Comparison of ENCODE assay signal across 1 cellular context in the genomic region with DNA sequence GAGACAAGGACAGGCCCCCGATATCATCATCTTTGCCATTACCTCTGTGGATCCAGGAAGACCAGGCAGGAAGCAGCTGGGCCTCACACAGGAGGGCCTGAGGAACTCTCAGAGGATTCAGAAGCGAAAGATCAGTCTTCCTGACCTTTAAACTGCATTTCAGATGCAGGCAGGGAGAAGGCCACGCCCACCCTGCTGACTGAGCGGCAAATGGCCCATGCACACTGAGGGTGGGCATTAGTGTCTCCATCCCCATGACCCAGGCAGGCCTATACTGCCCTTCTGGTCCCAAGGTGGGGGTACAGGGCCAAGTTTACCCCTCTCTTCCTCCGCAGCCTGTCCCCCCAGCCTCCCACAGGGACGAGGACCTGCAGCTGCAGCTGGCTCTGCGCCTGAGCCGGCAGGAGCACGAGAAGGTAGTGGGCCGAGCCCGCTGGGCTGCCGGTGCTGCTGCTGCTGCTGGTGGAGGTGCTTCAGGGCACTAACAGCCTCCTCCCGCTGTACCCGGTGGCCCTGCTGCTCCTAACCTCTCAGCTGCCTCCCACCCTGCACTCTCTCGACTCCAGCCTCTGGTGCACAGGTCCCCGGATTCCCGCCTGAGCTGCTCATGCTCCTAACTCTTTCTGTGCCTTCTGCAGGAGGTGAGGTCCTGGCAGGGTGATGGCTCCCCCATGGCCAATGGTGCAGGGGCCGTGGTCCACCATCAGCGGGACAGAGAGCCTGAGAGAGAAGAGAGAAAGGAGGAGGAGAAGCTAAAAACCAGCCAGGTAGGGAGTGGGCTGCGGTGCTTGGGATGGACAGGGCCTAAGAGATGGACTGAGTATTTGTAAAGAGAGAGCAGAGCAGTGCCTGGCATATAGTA.
TF ChIP-seq lines count a peak whose summit lies in the region.

No MANE protein-coding gene starts in this region.

TF ChIP-seq in HepG2, 621 proteins besides CTCF, POLR2A, EP300 and RAD21 (continued from another document and continues in another):
- TF ChIP-seq, protein P1, sequence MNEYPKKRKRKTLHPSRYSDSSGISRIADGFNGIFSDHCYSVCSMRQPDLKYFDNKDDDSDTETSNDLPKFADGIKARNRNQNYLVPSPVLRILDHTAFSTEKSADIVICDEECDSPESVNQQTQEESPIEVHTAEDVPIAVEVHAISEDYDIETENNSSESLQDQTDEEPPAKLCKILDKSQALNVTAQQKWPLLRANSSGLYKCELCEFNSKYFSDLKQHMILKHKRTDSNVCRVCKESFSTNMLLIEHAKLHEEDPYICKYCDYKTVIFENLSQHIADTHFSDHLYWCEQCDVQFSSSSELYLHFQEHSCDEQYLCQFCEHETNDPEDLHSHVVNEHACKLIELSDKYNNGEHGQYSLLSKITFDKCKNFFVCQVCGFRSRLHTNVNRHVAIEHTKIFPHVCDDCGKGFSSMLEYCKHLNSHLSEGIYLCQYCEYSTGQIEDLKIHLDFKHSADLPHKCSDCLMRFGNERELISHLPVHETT (CRISPR knock-in tag; conservative IDR thresholded peaks at IDR 0.05) = no peak
- TF ChIP-seq, protein P2, sequence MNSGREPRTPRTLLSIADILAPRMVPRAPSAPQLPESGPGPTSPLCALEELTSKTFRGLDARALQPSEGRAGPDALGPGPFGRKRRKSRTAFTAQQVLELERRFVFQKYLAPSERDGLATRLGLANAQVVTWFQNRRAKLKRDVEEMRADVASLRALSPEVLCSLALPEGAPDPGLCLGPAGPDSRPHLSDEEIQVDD (CRISPR knock-in tag; IDR thresholded peaks at IDR 0.05; ENCODE audit: borderline replicate concordance) = no peak
- no peak for TF ChIP-seq THAP11 (CRISPR knock-in tag; IDR thresholded peaks at IDR 0.05)
- TF ChIP-seq ZSCAN30 (CRISPR knock-in tag; IDR thresholded peaks at IDR 0.05) = no peak
- no peak for TF ChIP-seq NFE2L1 (CRISPR knock-in tag; IDR thresholded peaks at IDR 0.05; ENCODE audit: borderline replicate concordance)
- no peak for TF ChIP-seq TRIM24 (CRISPR knock-in tag; IDR thresholded peaks at IDR 0.05)
- no peak for TF ChIP-seq ZBTB3 (CRISPR knock-in tag; IDR thresholded peaks at IDR 0.05; ENCODE audit: borderline replicate concordance, low read depth)
- 0 out of 2 replicates have a peak, but pooled peaks have one; percentile 22 for TF ChIP-seq FOXC1 (CRISPR knock-in tag; IDR thresholded peaks at IDR 0.05; ENCODE audit: borderline replicate concordance)
- no peak for TF ChIP-seq YY1 (IDR thresholded peaks at IDR 0.05; ENCODE audit: insufficient read depth, insufficient replicate concordance, low read depth, low read length)
- TF ChIP-seq CENPT (CRISPR knock-in tag; IDR thresholded peaks at IDR 0.05; ENCODE audit: low read depth) = no peak
- TF ChIP-seq ZNF224 (CRISPR knock-in tag; IDR thresholded peaks at IDR 0.05) = no peak
- TF ChIP-seq NCOA1 (CRISPR knock-in tag; IDR thresholded peaks at IDR 0.05) = no peak
- no peak for TF ChIP-seq ZEB1 (IDR thresholded peaks at IDR 0.05; ENCODE audit: insufficient replicate concordance, low read depth)
- no peak for TF ChIP-seq ZNF296 (CRISPR knock-in tag; conservative IDR thresholded peaks at IDR 0.05)
- no peak for TF ChIP-seq NCOA5 (CRISPR knock-in tag; IDR thresholded peaks at IDR 0.05)
- no peak for TF ChIP-seq MIXL1 (CRISPR knock-in tag; IDR thresholded peaks at IDR 0.05)
- TF ChIP-seq, protein P3, sequence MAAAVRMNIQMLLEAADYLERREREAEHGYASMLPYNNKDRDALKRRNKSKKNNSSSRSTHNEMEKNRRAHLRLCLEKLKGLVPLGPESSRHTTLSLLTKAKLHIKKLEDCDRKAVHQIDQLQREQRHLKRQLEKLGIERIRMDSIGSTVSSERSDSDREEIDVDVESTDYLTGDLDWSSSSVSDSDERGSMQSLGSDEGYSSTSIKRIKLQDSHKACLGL (CRISPR knock-in tag; IDR thresholded peaks at IDR 0.05) = no peak
- no peak for TF ChIP-seq ATRX (CRISPR knock-in tag; IDR thresholded peaks at IDR 0.05; ENCODE audit: borderline replicate concordance)
- no peak for TF ChIP-seq ZNF235 (CRISPR knock-in tag; IDR thresholded peaks at IDR 0.05; ENCODE audit: borderline replicate concordance)
- TF ChIP-seq CREM (IDR thresholded peaks at IDR 0.05) = no peak
- no peak for TF ChIP-seq CREM (CRISPR knock-in tag; IDR thresholded peaks at IDR 0.05)
- TF ChIP-seq ZNF446 (CRISPR knock-in tag; IDR thresholded peaks at IDR 0.05) = no peak
- no peak for TF ChIP-seq LCORL (IDR thresholded peaks at IDR 0.05)
- peak; percentile 53 for TF ChIP-seq LCORL (CRISPR knock-in tag; IDR thresholded peaks at IDR 0.05)
- TF ChIP-seq ZNF530 (CRISPR knock-in tag; IDR thresholded peaks at IDR 0.05; ENCODE audit: low read depth) = no peak
- no peak for TF ChIP-seq NFYB (CRISPR knock-in tag; IDR thresholded peaks at IDR 0.05)
- peak; percentile 79 for TF ChIP-seq SP5 (CRISPR knock-in tag; IDR thresholded peaks at IDR 0.05; ENCODE audit: borderline replicate concordance, low read depth)
- TF ChIP-seq PRMT3 (CRISPR knock-in tag; IDR thresholded peaks at IDR 0.05; ENCODE audit: borderline replicate concordance, low read depth) = no peak
- no peak for TF ChIP-seq ONECUT2 (CRISPR knock-in tag; IDR thresholded peaks at IDR 0.05)
- no peak for TF ChIP-seq SOX13 (IDR thresholded peaks at IDR 0.05)
- no peak; a peak in 1 of 4 replicates for TF ChIP-seq SOX13 (CRISPR knock-in tag; conservative IDR thresholded peaks at IDR 0.05 in 1 of 2, IDR thresholded peaks at IDR 0.05 in 1 of 2)
- TF ChIP-seq NAIF1 (CRISPR knock-in tag; IDR thresholded peaks at IDR 0.05; ENCODE audit: borderline replicate concordance) = no peak
- no peak for TF ChIP-seq ZNF747 (CRISPR knock-in tag; IDR thresholded peaks at IDR 0.05; ENCODE audit: borderline replicate concordance)
- no peak for TF ChIP-seq FOXK2 (IDR thresholded peaks at IDR 0.05)
- no peak for TF ChIP-seq CENPX (CRISPR knock-in tag; IDR thresholded peaks at IDR 0.05)
- no peak for TF ChIP-seq TBP (CRISPR knock-in tag; IDR thresholded peaks at IDR 0.05)
- no peak for TF ChIP-seq ZNF558 (CRISPR knock-in tag; IDR thresholded peaks at IDR 0.05; ENCODE audit: borderline replicate concordance)
- no peak for TF ChIP-seq KAT2B (IDR thresholded peaks at IDR 0.05; ENCODE audit: borderline replicate concordance, low read depth, low read length)
- no peak for TF ChIP-seq ZNF431 (CRISPR knock-in tag; IDR thresholded peaks at IDR 0.05; ENCODE audit: borderline replicate concordance, low read depth)
- TF ChIP-seq MTF2 (CRISPR knock-in tag; IDR thresholded peaks at IDR 0.05; ENCODE audit: borderline replicate concordance) = no peak; the same call in none of the 2 replicates
- no peak for TF ChIP-seq ZSCAN29 (CRISPR knock-in tag; conservative IDR thresholded peaks at IDR 0.05)
- TF ChIP-seq RBFOX2 (IDR thresholded peaks at IDR 0.05; ENCODE audit: low read depth, low read length) = 0 out of 2 replicates have a peak, but pooled peaks have one; percentile 32
- no peak for TF ChIP-seq GATA4 (IDR thresholded peaks at IDR 0.05; ENCODE audit: borderline replicate concordance, low read depth)
- TF ChIP-seq, protein P4, sequence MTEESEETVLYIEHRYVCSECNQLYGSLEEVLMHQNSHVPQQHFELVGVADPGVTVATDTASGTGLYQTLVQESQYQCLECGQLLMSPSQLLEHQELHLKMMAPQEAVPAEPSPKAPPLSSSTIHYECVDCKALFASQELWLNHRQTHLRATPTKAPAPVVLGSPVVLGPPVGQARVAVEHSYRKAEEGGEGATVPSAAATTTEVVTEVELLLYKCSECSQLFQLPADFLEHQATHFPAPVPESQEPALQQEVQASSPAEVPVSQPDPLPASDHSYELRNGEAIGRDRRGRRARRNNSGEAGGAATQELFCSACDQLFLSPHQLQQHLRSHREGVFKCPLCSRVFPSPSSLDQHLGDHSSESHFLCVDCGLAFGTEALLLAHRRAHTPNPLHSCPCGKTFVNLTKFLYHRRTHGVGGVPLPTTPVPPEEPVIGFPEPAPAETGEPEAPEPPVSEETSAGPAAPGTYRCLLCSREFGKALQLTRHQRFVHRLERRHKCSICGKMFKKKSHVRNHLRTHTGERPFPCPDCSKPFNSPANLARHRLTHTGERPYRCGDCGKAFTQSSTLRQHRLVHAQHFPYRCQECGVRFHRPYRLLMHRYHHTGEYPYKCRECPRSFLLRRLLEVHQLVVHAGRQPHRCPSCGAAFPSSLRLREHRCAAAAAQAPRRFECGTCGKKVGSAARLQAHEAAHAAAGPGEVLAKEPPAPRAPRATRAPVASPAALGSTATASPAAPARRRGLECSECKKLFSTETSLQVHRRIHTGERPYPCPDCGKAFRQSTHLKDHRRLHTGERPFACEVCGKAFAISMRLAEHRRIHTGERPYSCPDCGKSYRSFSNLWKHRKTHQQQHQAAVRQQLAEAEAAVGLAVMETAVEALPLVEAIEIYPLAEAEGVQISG (CRISPR knock-in tag; IDR thresholded peaks at IDR 0.05) = peak; percentile 48
- no peak for TF ChIP-seq PHB2 (IDR thresholded peaks at IDR 0.05; ENCODE audit: partially characterized antibody)
- TF ChIP-seq, protein P5, sequence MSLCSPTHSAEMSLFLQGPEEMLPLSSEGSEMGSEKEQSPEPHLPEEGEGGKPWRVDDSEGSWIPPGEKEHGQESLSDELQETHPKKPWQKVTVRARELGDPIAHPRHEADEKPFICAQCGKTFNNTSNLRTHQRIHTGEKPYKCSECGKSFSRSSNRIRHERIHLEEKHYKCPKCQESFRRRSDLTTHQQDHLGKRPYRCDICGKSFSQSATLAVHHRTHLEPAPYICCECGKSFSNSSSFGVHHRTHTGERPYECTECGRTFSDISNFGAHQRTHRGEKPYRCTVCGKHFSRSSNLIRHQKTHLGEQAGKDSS (CRISPR knock-in tag; IDR thresholded peaks at IDR 0.05; ENCODE audit: borderline replicate concordance, low read depth) = peak; percentile 1; the same call in 1 of the 2 replicates
- TF ChIP-seq ZNF614 (CRISPR knock-in tag; IDR thresholded peaks at IDR 0.05; ENCODE audit: borderline replicate concordance) = no peak
- TF ChIP-seq, protein P6, sequence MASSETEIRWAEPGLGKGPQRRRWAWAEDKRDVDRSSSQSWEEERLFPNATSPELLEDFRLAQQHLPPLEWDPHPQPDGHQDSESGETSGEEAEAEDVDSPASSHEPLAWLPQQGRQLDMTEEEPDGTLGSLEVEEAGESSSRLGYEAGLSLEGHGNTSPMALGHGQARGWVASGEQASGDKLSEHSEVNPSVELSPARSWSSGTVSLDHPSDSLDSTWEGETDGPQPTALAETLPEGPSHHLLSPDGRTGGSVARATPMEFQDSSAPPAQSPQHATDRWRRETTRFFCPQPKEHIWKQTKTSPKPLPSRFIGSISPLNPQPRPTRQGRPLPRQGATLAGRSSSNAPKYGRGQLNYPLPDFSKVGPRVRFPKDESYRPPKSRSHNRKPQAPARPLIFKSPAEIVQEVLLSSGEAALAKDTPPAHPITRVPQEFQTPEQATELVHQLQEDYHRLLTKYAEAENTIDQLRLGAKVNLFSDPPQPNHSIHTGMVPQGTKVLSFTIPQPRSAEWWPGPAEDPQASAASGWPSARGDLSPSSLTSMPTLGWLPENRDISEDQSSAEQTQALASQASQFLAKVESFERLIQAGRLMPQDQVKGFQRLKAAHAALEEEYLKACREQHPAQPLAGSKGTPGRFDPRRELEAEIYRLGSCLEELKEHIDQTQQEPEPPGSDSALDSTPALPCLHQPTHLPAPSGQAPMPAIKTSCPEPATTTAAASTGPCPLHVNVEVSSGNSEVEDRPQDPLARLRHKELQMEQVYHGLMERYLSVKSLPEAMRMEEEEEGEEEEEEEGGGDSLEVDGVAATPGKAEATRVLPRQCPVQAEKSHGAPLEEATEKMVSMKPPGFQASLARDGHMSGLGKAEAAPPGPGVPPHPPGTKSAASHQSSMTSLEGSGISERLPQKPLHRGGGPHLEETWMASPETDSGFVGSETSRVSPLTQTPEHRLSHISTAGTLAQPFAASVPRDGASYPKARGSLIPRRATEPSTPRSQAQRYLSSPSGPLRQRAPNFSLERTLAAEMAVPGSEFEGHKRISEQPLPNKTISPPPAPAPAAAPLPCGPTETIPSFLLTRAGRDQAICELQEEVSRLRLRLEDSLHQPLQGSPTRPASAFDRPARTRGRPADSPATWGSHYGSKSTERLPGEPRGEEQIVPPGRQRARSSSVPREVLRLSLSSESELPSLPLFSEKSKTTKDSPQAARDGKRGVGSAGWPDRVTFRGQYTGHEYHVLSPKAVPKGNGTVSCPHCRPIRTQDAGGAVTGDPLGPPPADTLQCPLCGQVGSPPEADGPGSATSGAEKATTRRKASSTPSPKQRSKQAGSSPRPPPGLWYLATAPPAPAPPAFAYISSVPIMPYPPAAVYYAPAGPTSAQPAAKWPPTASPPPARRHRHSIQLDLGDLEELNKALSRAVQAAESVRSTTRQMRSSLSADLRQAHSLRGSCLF (CRISPR knock-in tag; IDR thresholded peaks at IDR 0.05; ENCODE audit: borderline replicate concordance) = no peak
- no peak for TF ChIP-seq TCF12 (IDR thresholded peaks at IDR 0.05)
- TF ChIP-seq TCF12 (CRISPR knock-in tag; IDR thresholded peaks at IDR 0.05) = no peak
- TF ChIP-seq EEA1 (CRISPR knock-in tag; IDR thresholded peaks at IDR 0.05; ENCODE audit: borderline replicate concordance) = 0 out of 2 replicates have a peak, but pooled peaks have one; percentile 74
- no peak for TF ChIP-seq RARA (CRISPR knock-in tag; IDR thresholded peaks at IDR 0.05)
- TF ChIP-seq KDM1A (CRISPR knock-in tag; IDR thresholded peaks at IDR 0.05) = no peak
- no peak for TF ChIP-seq CCDC6 (CRISPR knock-in tag; IDR thresholded peaks at IDR 0.05)
- TF ChIP-seq, protein P7, sequence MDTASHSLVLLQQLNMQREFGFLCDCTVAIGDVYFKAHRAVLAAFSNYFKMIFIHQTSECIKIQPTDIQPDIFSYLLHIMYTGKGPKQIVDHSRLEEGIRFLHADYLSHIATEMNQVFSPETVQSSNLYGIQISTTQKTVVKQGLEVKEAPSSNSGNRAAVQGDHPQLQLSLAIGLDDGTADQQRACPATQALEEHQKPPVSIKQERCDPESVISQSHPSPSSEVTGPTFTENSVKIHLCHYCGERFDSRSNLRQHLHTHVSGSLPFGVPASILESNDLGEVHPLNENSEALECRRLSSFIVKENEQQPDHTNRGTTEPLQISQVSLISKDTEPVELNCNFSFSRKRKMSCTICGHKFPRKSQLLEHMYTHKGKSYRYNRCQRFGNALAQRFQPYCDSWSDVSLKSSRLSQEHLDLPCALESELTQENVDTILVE (CRISPR knock-in tag; IDR thresholded peaks at IDR 0.05) = no peak
- TF ChIP-seq ZNF563 (CRISPR knock-in tag; IDR thresholded peaks at IDR 0.05) = no peak
